In the genomic region with DNA sequence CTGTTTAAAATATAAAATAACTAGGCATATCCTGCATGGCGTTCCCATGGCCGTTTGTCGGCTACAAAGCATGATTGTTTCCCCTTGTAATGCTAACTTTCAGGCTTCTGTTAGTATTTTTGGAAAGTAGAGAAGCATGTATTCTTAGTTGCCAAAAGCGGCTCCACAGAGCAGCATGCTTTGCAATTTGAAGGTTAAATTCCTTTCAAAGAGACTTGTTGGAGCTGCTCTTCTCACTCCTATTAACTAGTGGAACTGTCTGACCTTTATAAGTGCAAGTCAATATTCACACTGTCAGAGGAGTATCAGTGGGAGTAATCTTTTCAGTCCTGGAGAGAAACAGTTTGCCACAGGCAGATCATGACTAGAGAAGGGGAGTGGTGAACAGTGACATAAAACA, we compare ENCODE assay signal across 17 cellular contexts.
DNase-seq lines count a peak whose midpoint lies in the region; ATAC-seq, FAIRE-seq and TF ChIP-seq lines count a peak whose summit lies in the region.
"Had no signal": no experiment of that assay in that cellular context is flagged by ENCODE, and none has a peak within 500 bp of the region (broad histone marks: within the 10 kb centered on the region; RNA-seq: fewer than 3 reads in every experiment).

No MANE protein-coding gene starts in this region.

- H3K4me3 ChIP-seq in left ventricle myocardium inferior, result no peak overlapping the region
- H3K4me3 ChIP-seq in testis, result no peak overlapping the region
- H3K4me3 ChIP-seq: BLaER1 had no signal

- no peak for TF ChIP-seq POLR2A in testis (IDR thresholded peaks at IDR 0.05)

- H3K27me3 ChIP-seq in left ventricle myocardium inferior (ENCODE audit: low read depth) (no peaks in the 10 kb centered on the region), testis (no peaks in the 10 kb centered on the region)
- H3K27me3 ChIP-seq: BLaER1 had no signal

- no peak for ATAC-seq in HG02981 (IDR thresholded peaks at IDR 0.05; ENCODE audit: unreplicated experiment)

- no peaks in the 10 kb centered on the region for H3K4me1 ChIP-seq in left ventricle myocardium inferior
- H3K4me1 ChIP-seq in testis, result no peaks in the 10 kb centered on the region
- H3K4me1 ChIP-seq: BLaER1, Caco-2 had no signal

- WGBS in testis, 2 donors, result 26 to 40% methylated on average over 4 of the region's 4 CpGs

- H3K4me1 Mint-ChIP-seq in mesothelial cell of epicardium, result peaks cover 4% of the 10 kb centered on the region
- H3K4me1 Mint-ChIP-seq: CD8-positive, alpha-beta memory T cell had no signal

- no peaks in the 10 kb centered on the region for H3K27me3 Mint-ChIP-seq in mesothelial cell of epicardium (ENCODE audit: low read depth)
- H3K27me3 Mint-ChIP-seq: CD8-positive, alpha-beta memory T cell had no signal

- no peak overlapping the region for H3K4me3 Mint-ChIP-seq in mesothelial cell of epicardium
- H3K4me3 Mint-ChIP-seq: CD8-positive, alpha-beta memory T cell had no signal

- TF ChIP-seq CTCF in left ventricle myocardium inferior (IDR thresholded peaks at IDR 0.05; ENCODE audit: borderline replicate concordance) (no peak), mesothelial cell of epicardium (IDR thresholded peaks at IDR 0.05; ENCODE audit: unreplicated experiment) (no peak), testis (IDR thresholded peaks at IDR 0.05) (no peak)

- H3K27ac ChIP-seq in left ventricle myocardium inferior (replicated peaks) (peak overlapping the region; percentile 32), caudate nucleus (ENCODE audit: low read depth, low read length) (no peak overlapping the region), testis (no peak overlapping the region)
- H3K27ac ChIP-seq: BLaER1 had no signal

- no peaks in the 10 kb centered on the region for H3K36me3 Mint-ChIP-seq in mesothelial cell of epicardium
- H3K36me3 Mint-ChIP-seq: CD8-positive, alpha-beta memory T cell had no signal

- intact Hi-C loops in left ventricle myocardium inferior (cut with micrococcal nuclease), result no loop called here
- intact Hi-C loops in testis (cut with DNase I; ENCODE audit: low total_unique reads), result no loop called here

- DNase-seq in HTR-8/SVneo (ENCODE audit: insufficient read length, low spot score) (no peak), SK-MEL-5 (ENCODE audit: low read depth, low spot score) (peak; percentile 72), left ventricle myocardium inferior (no peak), mesothelial cell of epicardium (ENCODE audit: low spot score in 2 of 2, unreplicated experiment in 2 of 2) (no peak), caudate nucleus (lab: John Stamatoyannopoulos, UW) (no peak), testis (no peak)
- DNase-seq: Caco-2; CD8-positive, alpha-beta memory T cell; DND-41; GDM1; H7; IMR-90 had no signal

- H3K36me3 ChIP-seq in left ventricle myocardium inferior (no peaks in the 10 kb centered on the region), testis (ENCODE audit: low read depth, missing control alignments) (no peaks in the 10 kb centered on the region)
- H3K36me3 ChIP-seq: BLaER1 had no signal

- FAIRE-seq in HTR-8/SVneo (lab: Jason Lieb, UNC), result peak; percentile 40
- FAIRE-seq: A204.1, GM12892, GM19239 had no signal

- H3K27ac Mint-ChIP-seq in mesothelial cell of epicardium, result peak overlapping the region; percentile 28
- H3K27ac Mint-ChIP-seq: CD8-positive, alpha-beta memory T cell had no signal

- in situ Hi-C loops in SK-MEL-5 (cut with HindIII; ENCODE audit: low pct_unique_long_range_greater_than_20kb, low sequenced_read_pairs), result no loop called here

- H3K9me3 ChIP-seq in left ventricle myocardium inferior (replicated peaks) (no peaks in the 10 kb centered on the region), testis (no peaks in the 10 kb centered on the region)
- H3K9me3 ChIP-seq: BLaER1, Caco-2 had no signal

- peaks cover 11% of the 10 kb centered on the region for H3K9me3 Mint-ChIP-seq in mesothelial cell of epicardium
